Comparison of ENCODE assay signal across 6 cellular contexts in genomic region chr21:9690981-9691380, GRCh38.
DNase-seq lines count a peak whose midpoint lies in the region; ATAC-seq and TF ChIP-seq lines count a peak whose summit lies in the region.
"Not testable (repeated sequence)": the region's sequence is repeated elsewhere in the genome, so short reads cannot be mapped to it uniquely, and the experiment has no call there.

No MANE protein-coding gene starts in this region.

- H2AFZ ChIP-seq in hepatocyte, result not testable (repeated sequence)

- not testable (repeated sequence) for H3K36me3 Mint-ChIP-seq in osteocyte (ENCODE audit: unreplicated experiment)

- H3K27me3 ChIP-seq in hepatocyte; spleen (replicated peaks in 1 of 7): not testable (repeated sequence)

- not testable (repeated sequence) for H4K20me1 ChIP-seq in hepatocyte (ENCODE audit: insufficient read depth, poor library complexity, severe bottlenecking)

- TF ChIP-seq POLR2A in spleen (IDR thresholded peaks at IDR 0.05), result not testable (repeated sequence)

- not testable (repeated sequence) for H3K4me3 ChIP-seq in hepatocyte, spleen

- H3K27me3 Mint-ChIP-seq in osteocyte (ENCODE audit: unreplicated experiment), result not testable (repeated sequence)

- DNase-seq in Right ventricle myocardium superior (peak; percentile 26), left ventricle myocardium superior (peak; percentile 20), hepatocyte (ENCODE audit: low spot score) (peak; percentile 2), osteocyte (ENCODE audit: extremely low spot score, unreplicated experiment) (peak; percentile 75), posterior vena cava (ENCODE audit: low spot score) (peak; percentile 43), spleen (peak; percentile 54)

- H3K4me1 Mint-ChIP-seq in osteocyte (ENCODE audit: unreplicated experiment), result not testable (repeated sequence)

- H3K4me1 ChIP-seq in hepatocyte (ENCODE audit: insufficient read depth); spleen: not testable (repeated sequence)

- TF ChIP-seq CTCF in hepatocyte (IDR thresholded peaks at IDR 0.05; ENCODE audit: poor library complexity); osteocyte (IDR thresholded peaks at IDR 0.05); spleen (IDR thresholded peaks at IDR 0.05 in 8 of 11, conservative IDR thresholded peaks at IDR 0.05 in 3 of 11): not testable (repeated sequence)

- not testable (repeated sequence) for H3K9me3 Mint-ChIP-seq in osteocyte (ENCODE audit: unreplicated experiment)

- not testable (repeated sequence) for H3K27ac Mint-ChIP-seq in osteocyte (ENCODE audit: unreplicated experiment)

- 62% methylated on average over 7 of the region's 8 CpGs for WGBS in hepatocyte (ENCODE audit: low lambda C conversion rate, missing lambda C conversion rate)
- WGBS in spleen, 5 donors, result 67 to 89% (median 74%) methylated on average over 6 to 7 of the region's 8 CpGs

- not testable (repeated sequence) for H3K27ac ChIP-seq in hepatocyte, spleen

- not testable (repeated sequence) for ATAC-seq in Right ventricle myocardium superior (ENCODE audit: poor library complexity); left ventricle myocardium superior

- not testable (repeated sequence) for H3K4me2 ChIP-seq in hepatocyte

- H3K36me3 ChIP-seq in hepatocyte (replicated peaks; ENCODE audit: insufficient read depth, low read depth); spleen: not testable (repeated sequence)

- H3K9me2 ChIP-seq in hepatocyte (replicated peaks; ENCODE audit: insufficient read depth), result not testable (repeated sequence)

- not testable (repeated sequence) for H3K9me3 ChIP-seq in hepatocyte (ENCODE audit: low read depth); spleen

- intact Hi-C loops in Right ventricle myocardium superior (cut with DNase I); left ventricle myocardium superior (cut with micrococcal nuclease); posterior vena cava (cut with DNase I); spleen (cut with DNase I; ENCODE audit: low total_unique reads): not testable (repeated sequence)

- not testable (repeated sequence) for H3K4me3 Mint-ChIP-seq in osteocyte (ENCODE audit: unreplicated experiment)

- not testable (repeated sequence) for H3K79me2 ChIP-seq in hepatocyte

Comparison
In these comparisons a context has a peak if more than half of its experiments do, and no peak if none do; other contexts are left out.
1. DNase-seq: peak in every context shown above with its lines; median percentile 75 in osteocyte; 54 in spleen; 43 in posterior vena cava; 26 in Right ventricle myocardium superior; 20 in left ventricle myocardium superior; 2 in hepatocyte.